Comparison of ENCODE assay signal across 1 cellular context in the genomic region with DNA sequence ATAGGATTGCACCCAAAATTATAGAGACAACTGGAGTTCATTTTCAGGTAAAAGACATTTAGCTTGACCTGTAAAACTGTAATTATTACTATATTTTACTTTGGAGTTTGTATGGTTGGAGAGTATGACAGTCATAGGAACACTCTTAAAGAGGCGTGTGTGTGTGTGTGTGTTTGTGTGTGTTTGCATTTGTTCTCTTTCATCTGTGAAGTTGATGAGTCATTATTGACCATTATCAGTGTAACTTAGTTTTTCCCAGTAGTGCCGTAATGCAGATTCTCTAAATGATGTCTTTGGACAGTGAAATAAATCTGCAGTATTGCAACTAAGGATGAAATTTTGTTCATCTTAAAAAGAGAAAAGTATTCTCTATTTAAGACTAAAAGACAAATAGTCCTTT.
A peak's percentile ranks its signal among the peaks of the same experiment; 100 is the strongest.
TF ChIP-seq lines count a peak whose summit lies in the region.

No MANE protein-coding gene starts in this region.

TF ChIP-seq in K562, 482 proteins besides CTCF, POLR2A, EP300 and RAD21 (continued from another document and continues in another):
- TF ChIP-seq, protein P1, sequence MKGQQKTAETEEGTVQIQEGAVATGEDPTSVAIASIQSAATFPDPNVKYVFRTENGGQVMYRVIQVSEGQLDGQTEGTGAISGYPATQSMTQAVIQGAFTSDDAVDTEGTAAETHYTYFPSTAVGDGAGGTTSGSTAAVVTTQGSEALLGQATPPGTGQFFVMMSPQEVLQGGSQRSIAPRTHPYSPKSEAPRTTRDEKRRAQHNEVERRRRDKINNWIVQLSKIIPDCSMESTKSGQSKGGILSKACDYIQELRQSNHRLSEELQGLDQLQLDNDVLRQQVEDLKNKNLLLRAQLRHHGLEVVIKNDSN (CRISPR knock-in tag; IDR thresholded peaks at IDR 0.05): no peak
- TF ChIP-seq RFX1 (IDR thresholded peaks at IDR 0.05) (no peak), EHMT2 (IDR thresholded peaks at IDR 0.05) (no peak), ZNF41 (CRISPR knock-in tag; conservative IDR thresholded peaks at IDR 0.05) (no peak), NR2C1 (IDR thresholded peaks at IDR 0.05) (no peak), NR2C1 (tag; IDR thresholded peaks at IDR 0.05) (no peak), TEAD2 (tag; IDR thresholded peaks at IDR 0.05) (no peak), ZNF134 (CRISPR knock-in tag; conservative IDR thresholded peaks at IDR 0.05) (no peak), CXXC5 (CRISPR knock-in tag; IDR thresholded peaks at IDR 0.05) (no peak), DPF2 (IDR thresholded peaks at IDR 0.05) (peak; percentile 72), CBX3 (IDR thresholded peaks at IDR 0.05; ENCODE audit: borderline replicate concordance in 1 of 2, low read length in 2 of 2) (no peak), MECOM (CRISPR knock-in tag; IDR thresholded peaks at IDR 0.05) (no peak), ERF (CRISPR knock-in tag; IDR thresholded peaks at IDR 0.05) (no peak), ZNF79 (CRISPR knock-in tag; IDR thresholded peaks at IDR 0.05; ENCODE audit: low read depth) (no peak), POU5F1 (IDR thresholded peaks at IDR 0.05; ENCODE audit: borderline replicate concordance, low read depth, low read length, partially characterized antibody) (no peak), ZNF707 (CRISPR knock-in tag; conservative IDR thresholded peaks at IDR 0.05) (no peak), TAF15 (IDR thresholded peaks at IDR 0.05; ENCODE audit: low read depth, low read length) (no peak), ZNF239 (CRISPR knock-in tag; IDR thresholded peaks at IDR 0.05) (no peak), NFE2 (IDR thresholded peaks at IDR 0.05; ENCODE audit: low read depth) (peak; percentile 83), PYGO2 (tag; IDR thresholded peaks at IDR 0.05) (no peak), LCOR (CRISPR knock-in tag; IDR thresholded peaks at IDR 0.05) (no peak), RBM34 (IDR thresholded peaks at IDR 0.05; ENCODE audit: borderline replicate concordance, insufficient read depth, low read length) (no peak), SMARCE1 (IDR thresholded peaks at IDR 0.05) (0 out of 2 replicates have a peak, but pooled peaks have one; percentile 50), ZNF780A (CRISPR knock-in tag; IDR thresholded peaks at IDR 0.05) (no peak), KLF6 (CRISPR knock-in tag; IDR thresholded peaks at IDR 0.05; ENCODE audit: borderline replicate concordance) (no peak), BCL6 (CRISPR knock-in tag; IDR thresholded peaks at IDR 0.05) (no peak), ZBTB7A (IDR thresholded peaks at IDR 0.05; ENCODE audit: borderline replicate concordance, control insufficient read depth, low read depth, low read length) (no peak), GTF2F1 (IDR thresholded peaks at IDR 0.05; ENCODE audit: low read depth, low read length) (no peak), SRSF3 (IDR thresholded peaks at IDR 0.05; ENCODE audit: insufficient read depth, low read length) (no peak), ZNF785 (CRISPR knock-in tag; IDR thresholded peaks at IDR 0.05) (no peak), SMARCC2 (IDR thresholded peaks at IDR 0.05; ENCODE audit: low read depth) (no peak), NONO (IDR thresholded peaks at IDR 0.05; ENCODE audit: low read depth in 2 of 2, low read length in 1 of 2) (no peak), TOE1 (IDR thresholded peaks at IDR 0.05; ENCODE audit: borderline replicate concordance) (no peak), TOE1 (CRISPR knock-in tag; IDR thresholded peaks at IDR 0.05; ENCODE audit: borderline replicate concordance, low read depth) (no peak), NCOA6 (IDR thresholded peaks at IDR 0.05) (no peak), C11orf30 (IDR thresholded peaks at IDR 0.05; ENCODE audit: low read depth) (peak; percentile 81), CBFA2T3 (IDR thresholded peaks at IDR 0.05) (no peak; the same call in 1 of the 2 replicates), RBM15 (IDR thresholded peaks at IDR 0.05; ENCODE audit: insufficient read depth, low read length) (no peak), CAMTA2 (CRISPR knock-in tag; conservative IDR thresholded peaks at IDR 0.05) (no peak), OTX1 (CRISPR knock-in tag; IDR thresholded peaks at IDR 0.05) (no peak), NUFIP1 (IDR thresholded peaks at IDR 0.05; ENCODE audit: partially characterized antibody) (no peak), MTA3 (IDR thresholded peaks at IDR 0.05; ENCODE audit: borderline replicate concordance) (no peak), ZNF274 (IDR thresholded peaks at IDR 0.05; ENCODE audit: borderline replicate concordance, low read depth, low read length) (no peak), ZNF696 (CRISPR knock-in tag; conservative IDR thresholded peaks at IDR 0.05) (no peak), ARID1B (IDR thresholded peaks at IDR 0.05) (peak; percentile 71), TAL1 (IDR thresholded peaks at IDR 0.05) (no peak), CEBPG (CRISPR knock-in tag; IDR thresholded peaks at IDR 0.05) (no peak), CEBPG (tag; conservative IDR thresholded peaks at IDR 0.05 in 1 of 2, IDR thresholded peaks at IDR 0.05 in 1 of 2) (no peak), XRCC3 (IDR thresholded peaks at IDR 0.05) (no peak), ZNF316 (IDR thresholded peaks at IDR 0.05) (peak; percentile 89), JUND (IDR thresholded peaks at IDR 0.05; ENCODE audit: borderline replicate concordance, low read depth, low read length) (peak; percentile 79), JUND (tag; IDR thresholded peaks at IDR 0.05; ENCODE audit: borderline replicate concordance, low read depth, low read length) (peak; percentile 82; the same call in 2 of the 3 replicates), CREBBP (IDR thresholded peaks at IDR 0.05; ENCODE audit: low read depth, low read length) (no peak), JUN (IDR thresholded peaks at IDR 0.05; ENCODE audit: borderline replicate concordance, low read depth, low read length) (peak; percentile 46; the same call in 1 of the 2 replicates), JUN (CRISPR knock-in tag; IDR thresholded peaks at IDR 0.05; ENCODE audit: borderline replicate concordance) (no peak)
- TF ChIP-seq, protein P2, sequence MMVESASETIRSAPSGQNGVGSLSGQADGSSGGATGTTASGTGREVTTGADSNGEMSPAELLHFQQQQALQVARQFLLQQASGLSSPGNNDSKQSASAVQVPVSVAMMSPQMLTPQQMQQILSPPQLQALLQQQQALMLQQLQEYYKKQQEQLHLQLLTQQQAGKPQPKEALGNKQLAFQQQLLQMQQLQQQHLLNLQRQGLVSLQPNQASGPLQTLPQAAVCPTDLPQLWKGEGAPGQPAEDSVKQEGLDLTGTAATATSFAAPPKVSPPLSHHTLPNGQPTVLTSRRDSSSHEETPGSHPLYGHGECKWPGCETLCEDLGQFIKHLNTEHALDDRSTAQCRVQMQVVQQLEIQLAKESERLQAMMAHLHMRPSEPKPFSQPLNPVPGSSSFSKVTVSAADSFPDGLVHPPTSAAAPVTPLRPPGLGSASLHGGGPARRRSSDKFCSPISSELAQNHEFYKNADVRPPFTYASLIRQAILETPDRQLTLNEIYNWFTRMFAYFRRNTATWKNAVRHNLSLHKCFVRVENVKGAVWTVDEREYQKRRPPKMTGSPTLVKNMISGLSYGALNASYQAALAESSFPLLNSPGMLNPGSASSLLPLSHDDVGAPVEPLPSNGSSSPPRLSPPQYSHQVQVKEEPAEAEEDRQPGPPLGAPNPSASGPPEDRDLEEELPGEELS (CRISPR knock-in tag; IDR thresholded peaks at IDR 0.05; ENCODE audit: borderline replicate concordance): no peak
- TF ChIP-seq, protein P3, sequence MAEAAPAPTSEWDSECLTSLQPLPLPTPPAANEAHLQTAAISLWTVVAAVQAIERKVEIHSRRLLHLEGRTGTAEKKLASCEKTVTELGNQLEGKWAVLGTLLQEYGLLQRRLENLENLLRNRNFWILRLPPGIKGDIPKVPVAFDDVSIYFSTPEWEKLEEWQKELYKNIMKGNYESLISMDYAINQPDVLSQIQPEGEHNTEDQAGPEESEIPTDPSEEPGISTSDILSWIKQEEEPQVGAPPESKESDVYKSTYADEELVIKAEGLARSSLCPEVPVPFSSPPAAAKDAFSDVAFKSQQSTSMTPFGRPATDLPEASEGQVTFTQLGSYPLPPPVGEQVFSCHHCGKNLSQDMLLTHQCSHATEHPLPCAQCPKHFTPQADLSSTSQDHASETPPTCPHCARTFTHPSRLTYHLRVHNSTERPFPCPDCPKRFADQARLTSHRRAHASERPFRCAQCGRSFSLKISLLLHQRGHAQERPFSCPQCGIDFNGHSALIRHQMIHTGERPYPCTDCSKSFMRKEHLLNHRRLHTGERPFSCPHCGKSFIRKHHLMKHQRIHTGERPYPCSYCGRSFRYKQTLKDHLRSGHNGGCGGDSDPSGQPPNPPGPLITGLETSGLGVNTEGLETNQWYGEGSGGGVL (CRISPR knock-in tag; IDR thresholded peaks at IDR 0.05): no peak
- TF ChIP-seq, protein P4, sequence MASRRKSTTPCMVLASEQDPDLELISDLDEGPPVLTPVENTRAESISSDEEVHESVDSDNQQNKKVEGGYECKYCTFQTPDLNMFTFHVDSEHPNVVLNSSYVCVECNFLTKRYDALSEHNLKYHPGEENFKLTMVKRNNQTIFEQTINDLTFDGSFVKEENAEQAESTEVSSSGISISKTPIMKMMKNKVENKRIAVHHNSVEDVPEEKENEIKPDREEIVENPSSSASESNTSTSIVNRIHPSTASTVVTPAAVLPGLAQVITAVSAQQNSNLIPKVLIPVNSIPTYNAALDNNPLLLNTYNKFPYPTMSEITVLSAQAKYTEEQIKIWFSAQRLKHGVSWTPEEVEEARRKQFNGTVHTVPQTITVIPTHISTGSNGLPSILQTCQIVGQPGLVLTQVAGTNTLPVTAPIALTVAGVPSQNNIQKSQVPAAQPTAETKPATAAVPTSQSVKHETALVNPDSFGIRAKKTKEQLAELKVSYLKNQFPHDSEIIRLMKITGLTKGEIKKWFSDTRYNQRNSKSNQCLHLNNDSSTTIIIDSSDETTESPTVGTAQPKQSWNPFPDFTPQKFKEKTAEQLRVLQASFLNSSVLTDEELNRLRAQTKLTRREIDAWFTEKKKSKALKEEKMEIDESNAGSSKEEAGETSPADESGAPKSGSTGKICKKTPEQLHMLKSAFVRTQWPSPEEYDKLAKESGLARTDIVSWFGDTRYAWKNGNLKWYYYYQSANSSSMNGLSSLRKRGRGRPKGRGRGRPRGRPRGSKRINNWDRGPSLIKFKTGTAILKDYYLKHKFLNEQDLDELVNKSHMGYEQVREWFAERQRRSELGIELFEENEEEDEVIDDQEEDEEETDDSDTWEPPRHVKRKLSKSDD (conservative IDR thresholded peaks at IDR 0.05; ENCODE audit: low read length): no peak
- TF ChIP-seq, protein P5, sequence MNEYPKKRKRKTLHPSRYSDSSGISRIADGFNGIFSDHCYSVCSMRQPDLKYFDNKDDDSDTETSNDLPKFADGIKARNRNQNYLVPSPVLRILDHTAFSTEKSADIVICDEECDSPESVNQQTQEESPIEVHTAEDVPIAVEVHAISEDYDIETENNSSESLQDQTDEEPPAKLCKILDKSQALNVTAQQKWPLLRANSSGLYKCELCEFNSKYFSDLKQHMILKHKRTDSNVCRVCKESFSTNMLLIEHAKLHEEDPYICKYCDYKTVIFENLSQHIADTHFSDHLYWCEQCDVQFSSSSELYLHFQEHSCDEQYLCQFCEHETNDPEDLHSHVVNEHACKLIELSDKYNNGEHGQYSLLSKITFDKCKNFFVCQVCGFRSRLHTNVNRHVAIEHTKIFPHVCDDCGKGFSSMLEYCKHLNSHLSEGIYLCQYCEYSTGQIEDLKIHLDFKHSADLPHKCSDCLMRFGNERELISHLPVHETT (CRISPR knock-in tag; conservative IDR thresholded peaks at IDR 0.05 in 1 of 2, IDR thresholded peaks at IDR 0.05 in 1 of 2): no peak
- TF ChIP-seq, protein P6, sequence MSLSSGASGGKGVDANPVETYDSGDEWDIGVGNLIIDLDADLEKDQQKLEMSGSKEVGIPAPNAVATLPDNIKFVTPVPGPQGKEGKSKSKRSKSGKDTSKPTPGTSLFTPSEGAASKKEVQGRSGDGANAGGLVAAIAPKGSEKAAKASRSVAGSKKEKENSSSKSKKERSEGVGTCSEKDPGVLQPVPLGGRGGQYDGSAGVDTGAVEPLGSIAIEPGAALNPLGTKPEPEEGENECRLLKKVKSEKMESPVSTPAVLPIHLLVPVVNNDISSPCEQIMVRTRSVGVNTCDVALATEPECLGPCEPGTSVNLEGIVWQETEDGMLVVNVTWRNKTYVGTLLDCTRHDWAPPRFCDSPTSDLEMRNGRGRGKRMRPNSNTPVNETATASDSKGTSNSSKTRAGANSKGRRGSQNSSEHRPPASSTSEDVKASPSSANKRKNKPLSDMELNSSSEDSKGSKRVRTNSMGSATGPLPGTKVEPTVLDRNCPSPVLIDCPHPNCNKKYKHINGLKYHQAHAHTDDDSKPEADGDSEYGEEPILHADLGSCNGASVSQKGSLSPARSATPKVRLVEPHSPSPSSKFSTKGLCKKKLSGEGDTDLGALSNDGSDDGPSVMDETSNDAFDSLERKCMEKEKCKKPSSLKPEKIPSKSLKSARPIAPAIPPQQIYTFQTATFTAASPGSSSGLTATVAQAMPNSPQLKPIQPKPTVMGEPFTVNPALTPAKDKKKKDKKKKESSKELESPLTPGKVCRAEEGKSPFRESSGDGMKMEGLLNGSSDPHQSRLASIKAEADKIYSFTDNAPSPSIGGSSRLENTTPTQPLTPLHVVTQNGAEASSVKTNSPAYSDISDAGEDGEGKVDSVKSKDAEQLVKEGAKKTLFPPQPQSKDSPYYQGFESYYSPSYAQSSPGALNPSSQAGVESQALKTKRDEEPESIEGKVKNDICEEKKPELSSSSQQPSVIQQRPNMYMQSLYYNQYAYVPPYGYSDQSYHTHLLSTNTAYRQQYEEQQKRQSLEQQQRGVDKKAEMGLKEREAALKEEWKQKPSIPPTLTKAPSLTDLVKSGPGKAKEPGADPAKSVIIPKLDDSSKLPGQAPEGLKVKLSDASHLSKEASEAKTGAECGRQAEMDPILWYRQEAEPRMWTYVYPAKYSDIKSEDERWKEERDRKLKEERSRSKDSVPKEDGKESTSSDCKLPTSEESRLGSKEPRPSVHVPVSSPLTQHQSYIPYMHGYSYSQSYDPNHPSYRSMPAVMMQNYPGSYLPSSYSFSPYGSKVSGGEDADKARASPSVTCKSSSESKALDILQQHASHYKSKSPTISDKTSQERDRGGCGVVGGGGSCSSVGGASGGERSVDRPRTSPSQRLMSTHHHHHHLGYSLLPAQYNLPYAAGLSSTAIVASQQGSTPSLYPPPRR (CRISPR knock-in tag; IDR thresholded peaks at IDR 0.05; ENCODE audit: borderline replicate concordance): no peak
- TF ChIP-seq, protein P7, sequence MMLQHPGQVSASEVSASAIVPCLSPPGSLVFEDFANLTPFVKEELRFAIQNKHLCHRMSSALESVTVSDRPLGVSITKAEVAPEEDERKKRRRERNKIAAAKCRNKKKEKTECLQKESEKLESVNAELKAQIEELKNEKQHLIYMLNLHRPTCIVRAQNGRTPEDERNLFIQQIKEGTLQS (IDR thresholded peaks at IDR 0.05): peak; percentile 87
- TF ChIP-seq, protein P7 (CRISPR knock-in tag; conservative IDR thresholded peaks at IDR 0.05): no peak
- TF ChIP-seq, protein P8, sequence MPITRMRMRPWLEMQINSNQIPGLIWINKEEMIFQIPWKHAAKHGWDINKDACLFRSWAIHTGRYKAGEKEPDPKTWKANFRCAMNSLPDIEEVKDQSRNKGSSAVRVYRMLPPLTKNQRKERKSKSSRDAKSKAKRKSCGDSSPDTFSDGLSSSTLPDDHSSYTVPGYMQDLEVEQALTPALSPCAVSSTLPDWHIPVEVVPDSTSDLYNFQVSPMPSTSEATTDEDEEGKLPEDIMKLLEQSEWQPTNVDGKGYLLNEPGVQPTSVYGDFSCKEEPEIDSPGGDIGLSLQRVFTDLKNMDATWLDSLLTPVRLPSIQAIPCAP (CRISPR knock-in tag; IDR thresholded peaks at IDR 0.05; ENCODE audit: borderline replicate concordance): no peak
